13 cellular contexts compared by ENCODE assay signal in genomic region chr5:158513490-158514301, GRCh38.
A peak's percentile ranks its signal among the peaks of the same experiment; 100 is the strongest.
DNase-seq lines count a peak whose midpoint lies in the region; ATAC-seq and TF ChIP-seq lines count a peak whose summit lies in the region.
"Had no signal": no experiment of that assay in that cellular context is flagged by ENCODE, and none has a peak within 500 bp of the region (broad histone marks: within the 10 kb centered on the region; RNA-seq: fewer than 3 reads in every experiment).

No MANE protein-coding gene starts in this region.

- H3K4me3 Mint-ChIP-seq in activated T-helper 2 cell treated with anti-CD3 and anti-CD28 coated beads, Interferon-gamma antibody, Interleukin-2, Interleukin-4, amounts not matched to agents 10 μg/mL and 5 μg/mL and 100 μg/mL, durations not matched to agents 14 hours and 24 hours and 36 hours (ENCODE audit: low read depth), result peak overlapping the region; percentile 9
- H3K4me3 Mint-ChIP-seq in naive thymus-derived CD8-positive, alpha-beta T cell, result peak overlapping the region; percentile 41 to 89 (median 70)

- H3K27ac ChIP-seq in SK-N-SH (ENCODE audit: low read depth in 2 of 2, low read length in 1 of 2), result no peak overlapping the region
- peak overlapping the region; percentile 70 for H3K27ac ChIP-seq in GM23248
- H3K27ac ChIP-seq: upper lobe of left lung had no signal

- no peak for TF ChIP-seq EP300 in SK-N-SH (IDR thresholded peaks at IDR 0.05; ENCODE audit: borderline replicate concordance in 1 of 2, low read depth in 1 of 2, low read length in 1 of 2)

- H4K20me1 ChIP-seq in SK-N-SH (ENCODE audit: insufficient read depth) (no peaks in the 10 kb centered on the region), GM23248 (ENCODE audit: insufficient read depth) (no peaks in the 10 kb centered on the region)

- H3K27me3 ChIP-seq in SK-N-SH (ENCODE audit: insufficient read depth), result no peaks in the 10 kb centered on the region
- no peaks in the 10 kb centered on the region for H3K27me3 ChIP-seq in GM23248 (replicated peaks; ENCODE audit: insufficient read depth)
- H3K27me3 ChIP-seq: MG63, upper lobe of left lung had no signal

- H3K9ac ChIP-seq in SK-N-SH, result no peak overlapping the region
- no peak overlapping the region for H3K9ac ChIP-seq in GM23248

- H3K36me3 ChIP-seq in SK-N-SH (replicated peaks in 1 of 2; ENCODE audit: control insufficient read depth in 1 of 2, insufficient read depth in 2 of 2, low read length in 1 of 2) (no peaks in the 10 kb centered on the region), GM23248 (ENCODE audit: low read depth) (no peaks in the 10 kb centered on the region)
- H3K36me3 ChIP-seq: MG63, upper lobe of left lung had no signal

- H2AFZ ChIP-seq in SK-N-SH (ENCODE audit: low read depth) (no peak overlapping the region), GM23248 (0 out of 2 replicates have a peak overlapping the region, but pooled peaks have one; percentile 4)

- POLR2A ChIA-PET in SK-N-SH (lab: Yijun Ruan, JAX), result no interaction called here
- POLR2A ChIA-PET in naive thymus-derived CD8-positive, alpha-beta T cell (lab: Charles Lee), result no interaction called here

- H3K4me3 ChIP-seq in SK-N-SH (ENCODE audit: low read depth in 2 of 2, low read length in 1 of 2), result no peak overlapping the region
- H3K4me3 ChIP-seq in GM23248, result no peak overlapping the region
- H3K4me3 ChIP-seq: MG63, upper lobe of left lung had no signal

- H3F3A ChIP-seq in SK-N-SH (replicated peaks; ENCODE audit: insufficient read depth), result no peaks in the 10 kb centered on the region
- H3F3A ChIP-seq in GM23248 (ENCODE audit: insufficient read depth), result peaks cover 32% of the 10 kb centered on the region

- H3K4me2 ChIP-seq in SK-N-SH, result no peak overlapping the region
- H3K4me2 ChIP-seq in GM23248 (ENCODE audit: unreplicated experiment), result peak overlapping the region; percentile 9

- H3K4me1 ChIP-seq in SK-N-SH (ENCODE audit: control insufficient read depth in 1 of 2, insufficient read depth in 2 of 2, low read depth in 1 of 2, low read length in 1 of 2) (no peaks in the 10 kb centered on the region), GM23248 (ENCODE audit: insufficient read depth) (peaks cover 22% of the 10 kb centered on the region)
- H3K4me1 ChIP-seq: upper lobe of left lung had no signal

- no peak for TF ChIP-seq RAD21 in SK-N-SH (IDR thresholded peaks at IDR 0.05; ENCODE audit: low read length)

- no peaks in the 10 kb centered on the region for H3K36me3 Mint-ChIP-seq in activated T-helper 2 cell treated with anti-CD3 and anti-CD28 coated beads, Interferon-gamma antibody, Interleukin-2, Interleukin-4, amounts not matched to agents 10 μg/mL and 5 μg/mL and 100 μg/mL, durations not matched to agents 14 hours and 24 hours and 36 hours (ENCODE audit: low read depth)
- no peaks in the 10 kb centered on the region for H3K36me3 Mint-ChIP-seq in naive thymus-derived CD8-positive, alpha-beta T cell

- H3K27me3 Mint-ChIP-seq in activated T-helper 2 cell treated with anti-CD3 and anti-CD28 coated beads, Interferon-gamma antibody, Interleukin-2, Interleukin-4, amounts not matched to agents 10 μg/mL and 5 μg/mL and 100 μg/mL, durations not matched to agents 14 hours and 24 hours and 36 hours (ENCODE audit: low read depth), result no peaks in the 10 kb centered on the region
- no peaks in the 10 kb centered on the region for H3K27me3 Mint-ChIP-seq in naive thymus-derived CD8-positive, alpha-beta T cell

- DNase-seq in SK-N-SH (no peak), GM23248 (peak; percentile 61), mesenteric fat pad (ENCODE audit: low spot score) (no peak)
- no peak for DNase-seq in activated T-helper 2 cell treated with anti-CD3 and anti-CD28 coated beads, Interferon-gamma antibody, Interleukin-2, Interleukin-4, amounts not matched to agents 10 μg/mL and 5 μg/mL and 100 μg/mL, durations not matched to agents 14 hours and 24 hours and 36 hours (ENCODE audit: low spot score)
- peak in 1 of 10 donors; percentile 3 for DNase-seq in naive thymus-derived CD8-positive, alpha-beta T cell
- DNase-seq: 8988T, left ventricle myocardium superior, upper lobe of left lung had no signal

- H3K9me3 ChIP-seq in SK-N-SH (no peaks in the 10 kb centered on the region), GM23248 (ENCODE audit: low read depth) (no peaks in the 10 kb centered on the region)
- H3K9me3 ChIP-seq: MG63, upper lobe of left lung had no signal

- 31% methylated on average over 6 of the region's 6 CpGs for WGBS in SK-N-SH (ENCODE audit: low lambda C conversion rate)
- 60 to 64% methylated on average over 6 of the region's 6 CpGs for WGBS in GM23248 (ENCODE audit: low coverage in 1 of 2, low lambda C conversion rate in 2 of 2, missing lambda C conversion rate in 2 of 2), 2 experiments

- ATAC-seq in SK-N-SH treated with all-trans-retinoic acid at 6 μM for 48 hours, result no peak
- ATAC-seq in naive thymus-derived CD8-positive, alpha-beta T cell, result no peak
- no peak for ATAC-seq in HG02981 (IDR thresholded peaks at IDR 0.05; ENCODE audit: unreplicated experiment)
- no peak for ATAC-seq in HG03571 (IDR thresholded peaks at IDR 0.05; ENCODE audit: unreplicated experiment)
- ATAC-seq: left ventricle myocardium superior, Panc1 had no signal

- in situ Hi-C loops in GM23248 (cut with MboI), result no loop called here

- CTCF ChIA-PET in SK-N-SH (lab: Yijun Ruan, JAX), result interaction anchor here (0.7 kb wide), 1 partner anchor 15 kb away, joined by 3 read pairs; no protein-coding TSS in a partner anchor

- H3K9me2 ChIP-seq in SK-N-SH (no peaks in the 10 kb centered on the region), GM23248 (ENCODE audit: insufficient read depth) (no peaks in the 10 kb centered on the region)

- H3K4me1 Mint-ChIP-seq in activated T-helper 2 cell treated with anti-CD3 and anti-CD28 coated beads, Interferon-gamma antibody, Interleukin-2, Interleukin-4, amounts not matched to agents 10 μg/mL and 5 μg/mL and 100 μg/mL, durations not matched to agents 14 hours and 24 hours and 36 hours (ENCODE audit: low read depth), result peaks cover 18% of the 10 kb centered on the region
- H3K4me1 Mint-ChIP-seq in naive thymus-derived CD8-positive, alpha-beta T cell, result peaks cover 21 to 49% (median 40%) of the 10 kb centered on the region in 4 donors

- peak overlapping the region; percentile 34 for H3K27ac Mint-ChIP-seq in activated T-helper 2 cell treated with anti-CD3 and anti-CD28 coated beads, Interferon-gamma antibody, Interleukin-2, Interleukin-4, amounts not matched to agents 10 μg/mL and 5 μg/mL and 100 μg/mL, durations not matched to agents 14 hours and 24 hours and 36 hours
- peak overlapping the region; percentile 45 to 87 (median 70) for H3K27ac Mint-ChIP-seq in naive thymus-derived CD8-positive, alpha-beta T cell

- intact Hi-C loops in activated T-helper 2 cell treated with anti-CD3 and anti-CD28 coated beads, Interferon-gamma antibody, Interleukin-2, Interleukin-4, amounts not matched to agents 10 μg/mL and 5 μg/mL and 100 μg/mL, durations not matched to agents 14 hours and 24 hours and 36 hours (cut with micrococcal nuclease), result no loop called here

- no peak for TF ChIP-seq CTCF in SK-N-SH (IDR thresholded peaks at IDR 0.05)

- no peaks in the 10 kb centered on the region for H3K79me2 ChIP-seq in SK-N-SH (ENCODE audit: insufficient read depth)
- H3K79me2 ChIP-seq in GM23248 (ENCODE audit: insufficient read depth), result no peaks in the 10 kb centered on the region

- no peaks in the 10 kb centered on the region for H3K9me3 Mint-ChIP-seq in activated T-helper 2 cell treated with anti-CD3 and anti-CD28 coated beads, Interferon-gamma antibody, Interleukin-2, Interleukin-4, amounts not matched to agents 10 μg/mL and 5 μg/mL and 100 μg/mL, durations not matched to agents 14 hours and 24 hours and 36 hours
- peaks cover 0 to 2% (median 0%) of the 10 kb centered on the region in 9 donors for H3K9me3 Mint-ChIP-seq in naive thymus-derived CD8-positive, alpha-beta T cell

TF ChIP-seq in SK-N-SH treated with all-trans-retinoic acid at 6 μM for 48 hours, 23 proteins besides CTCF, POLR2A, EP300 and RAD21:
- TF ChIP-seq GLIS3 (CRISPR knock-in tag; IDR thresholded peaks at IDR 0.05) (no peak), PPARA (CRISPR knock-in tag; IDR thresholded peaks at IDR 0.05; ENCODE audit: borderline replicate concordance) (no peak), CREB5 (CRISPR knock-in tag; IDR thresholded peaks at IDR 0.05; ENCODE audit: low read depth) (peak; percentile 60), ISL1 (CRISPR knock-in tag; IDR thresholded peaks at IDR 0.05) (peak; percentile 7; the same call in 1 of the 2 replicates)

TF ChIP-seq in SK-N-SH, 30 proteins besides CTCF, POLR2A, EP300 and RAD21:
- no peak for TF ChIP-seq NRF1 (IDR thresholded peaks at IDR 0.05; ENCODE audit: low read depth, low read length)
- TF ChIP-seq IRF3 (IDR thresholded peaks at IDR 0.05; ENCODE audit: low read depth, low read length), result no peak
- TF ChIP-seq TCF12 (IDR thresholded peaks at IDR 0.05), result no peak
- TF ChIP-seq NFIC (IDR thresholded peaks at IDR 0.05; ENCODE audit: borderline replicate concordance), result no peak
- no peak for TF ChIP-seq POLR2AphosphoS5 (IDR thresholded peaks at IDR 0.05; ENCODE audit: low read depth, low read length)
- TF ChIP-seq USF1 (IDR thresholded peaks at IDR 0.05; ENCODE audit: borderline replicate concordance, low read depth), result no peak
TF ChIP-seq in SK-N-SH: peak in this region for 0.
